20 cellular contexts compared by ENCODE assay signal in genomic region chr7:18903676-18904075, GRCh38.
A peak's percentile ranks its signal among the peaks of the same experiment; 100 is the strongest.
DNase-seq lines count a peak whose midpoint lies in the region; ATAC-seq and TF ChIP-seq lines count a peak whose summit lies in the region.
"Had no signal": no experiment of that assay in that cellular context is flagged by ENCODE, and none has a peak within 500 bp of the region (broad histone marks: within the 10 kb centered on the region; RNA-seq: fewer than 3 reads in every experiment).

No MANE protein-coding gene starts in this region.

- H3F3A ChIP-seq in SK-N-SH (replicated peaks; ENCODE audit: insufficient read depth), result no peaks in the 10 kb centered on the region

- no peak overlapping the region for H3K4me3 Mint-ChIP-seq in naive thymus-derived CD4-positive, alpha-beta T cell

- H3K36me3 ChIP-seq in SK-N-SH (replicated peaks in 1 of 2; ENCODE audit: control insufficient read depth in 1 of 2, insufficient read depth in 2 of 2, low read length in 1 of 2) (no peaks in the 10 kb centered on the region), adipocyte (ENCODE audit: control insufficient read depth, insufficient read depth, low read length, severe bottlenecking) (no peaks in the 10 kb centered on the region), mesenchymal stem cell (ENCODE audit: control insufficient read depth in 1 of 2, insufficient read depth in 2 of 2, low read depth in 1 of 2, low read length in 2 of 2) (no peaks in the 10 kb centered on the region), suprapubic skin (no peaks in the 10 kb centered on the region)
- no peaks in the 10 kb centered on the region for H3K36me3 ChIP-seq in naive thymus-derived CD4-positive, alpha-beta T cell (ENCODE audit: control insufficient read depth in 2 of 3, insufficient read depth in 3 of 3, low read length in 3 of 3)

- TF ChIP-seq RAD21 in SK-N-SH (IDR thresholded peaks at IDR 0.05; ENCODE audit: low read length), result no peak

- H2BK120ac ChIP-seq in mesenchymal stem cell (ENCODE audit: low read depth, low read length), result no peak overlapping the region

- H3K14ac ChIP-seq in mesenchymal stem cell (ENCODE audit: low read length in 2 of 2), result no peak overlapping the region

- peaks cover 0 to 16% (median 4%) of the 10 kb centered on the region in 11 donors for H3K9me3 Mint-ChIP-seq in naive thymus-derived CD4-positive, alpha-beta T cell

- H3K27me3 ChIP-seq in SK-N-SH (ENCODE audit: insufficient read depth), result no peaks in the 10 kb centered on the region
- H3K27me3 ChIP-seq in adipocyte (replicated peaks; ENCODE audit: control insufficient read depth, insufficient read depth, low read length), result no peaks in the 10 kb centered on the region
- H3K27me3 ChIP-seq in mesenchymal stem cell (ENCODE audit: control insufficient read depth in 1 of 2, insufficient read depth in 1 of 2, low read length in 2 of 2), result no peaks in the 10 kb centered on the region
- no peaks in the 10 kb centered on the region for H3K27me3 ChIP-seq in suprapubic skin
- H3K27me3 ChIP-seq in naive thymus-derived CD4-positive, alpha-beta T cell (ENCODE audit: control insufficient read depth in 2 of 2, insufficient read depth in 2 of 2, low read length in 2 of 2), result no peaks in the 10 kb centered on the region

- no peaks in the 10 kb centered on the region for H3K79me2 ChIP-seq in SK-N-SH (ENCODE audit: insufficient read depth)

- H3K27me3 Mint-ChIP-seq in naive thymus-derived CD4-positive, alpha-beta T cell, result no peaks in the 10 kb centered on the region

- H4K91ac ChIP-seq in mesenchymal stem cell (ENCODE audit: low read length), result no peak overlapping the region

- TF ChIP-seq EP300 in SK-N-SH (IDR thresholded peaks at IDR 0.05; ENCODE audit: borderline replicate concordance in 1 of 2, low read depth in 1 of 2, low read length in 1 of 2) (no peak), suprapubic skin (IDR thresholded peaks at IDR 0.05) (no peak)

- H3K79me1 ChIP-seq in mesenchymal stem cell (replicated peaks; ENCODE audit: low read length, poor library complexity, severe bottlenecking), result no peaks in the 10 kb centered on the region

- no peak for DNase-seq in SK-N-SH
- no peak for DNase-seq in adipocyte (ENCODE audit: low read depth)
- no peak for DNase-seq in mesenchymal stem cell
- no peak for DNase-seq in suprapubic skin (ENCODE audit: low spot score in 2 of 2)
- DNase-seq in KBM-7, result no peak
- no peak for DNase-seq in naive thymus-derived CD4-positive, alpha-beta T cell
- DNase-seq: Calu3, DND-41, IMR-90, MM.1S, NCI-H1694, NCI-H2029 treated with DMSO at 0.1 percent for 48 hours, NCI-H2227 treated with DMSO at 0.1 percent for 48 hours, NCI-H510A treated with DMSO at 0.1 percent for 48 hours, NCI-H774 had no signal

- H3K4me1 ChIP-seq in SK-N-SH (ENCODE audit: control insufficient read depth in 1 of 2, insufficient read depth in 2 of 2, low read depth in 1 of 2, low read length in 1 of 2) (peaks cover 0 to 19% of the 10 kb centered on the region in 2 experiments; a peak in 2 of 4 replicates), adipocyte (ENCODE audit: control insufficient read depth, insufficient read depth, low read length) (peaks cover 42% of the 10 kb centered on the region), mesenchymal stem cell (ENCODE audit: control insufficient read depth, insufficient read depth, low read depth, low read length) (no peaks in the 10 kb centered on the region), suprapubic skin (peaks cover 15% of the 10 kb centered on the region)
- H3K4me1 ChIP-seq in naive thymus-derived CD4-positive, alpha-beta T cell (ENCODE audit: control insufficient read depth in 2 of 2, insufficient read depth in 2 of 2, low read length in 2 of 2), result no peaks in the 10 kb centered on the region

- H3K4me1 Mint-ChIP-seq in naive thymus-derived CD4-positive, alpha-beta T cell, result no peaks in the 10 kb centered on the region

- intact Hi-C loops in naive thymus-derived CD4-positive, alpha-beta T cell (cut with micrococcal nuclease), result no loop called here

- H2BK5ac ChIP-seq in mesenchymal stem cell (ENCODE audit: low read depth, low read length, poor library complexity, severe bottlenecking), result no peak overlapping the region

- H3K4me2 ChIP-seq in SK-N-SH, result no peak overlapping the region
- no peak overlapping the region for H3K4me2 ChIP-seq in mesenchymal stem cell (ENCODE audit: low read length, poor library complexity, severe bottlenecking)
- H3K4me2 ChIP-seq: KMS-11 had no signal

- WGBS in SK-N-SH (ENCODE audit: low lambda C conversion rate), result 81% methylated on average over 4 of the region's 4 CpGs
- WGBS in mesenchymal stem cell, result 66% methylated on average over 2 of the region's 4 CpGs
- 58% methylated on average over 4 of the region's 4 CpGs for WGBS in suprapubic skin

- CTCF ChIA-PET in SK-N-SH (lab: Yijun Ruan, JAX), result interaction anchor here (0.6 to 0.9 kb wide), 2 partner anchors 13 kb away, joined by 3 read pairs; no protein-coding TSS in a partner anchor
- CTCF ChIA-PET in naive thymus-derived CD4-positive, alpha-beta T cell (lab: Charles Lee), result no interaction called here

- H3K36me3 Mint-ChIP-seq in naive thymus-derived CD4-positive, alpha-beta T cell, result no peaks in the 10 kb centered on the region

- TF ChIP-seq POLR2A in suprapubic skin (IDR thresholded peaks at IDR 0.05), result no peak

- H2AK5ac ChIP-seq in mesenchymal stem cell (ENCODE audit: low read length, severe bottlenecking), result no peak overlapping the region

- in situ Hi-C loops in KBM-7 (cut with MboI; ENCODE audit: low pct_unique_long_range_greater_than_20kb, low sequenced_read_pairs), result no loop called here

- H3K9me2 ChIP-seq in SK-N-SH, result no peaks in the 10 kb centered on the region

- H3K9me3 ChIP-seq in SK-N-SH (no peaks in the 10 kb centered on the region; the same call in 1 of the 2 replicates), adipocyte (ENCODE audit: control insufficient read depth, low read length) (no peaks in the 10 kb centered on the region), mesenchymal stem cell (ENCODE audit: control insufficient read depth, low read length) (no peaks in the 10 kb centered on the region), suprapubic skin (no peaks in the 10 kb centered on the region)
- no peaks in the 10 kb centered on the region for H3K9me3 ChIP-seq in naive thymus-derived CD4-positive, alpha-beta T cell (ENCODE audit: control insufficient read depth in 2 of 3, low read length in 3 of 3)

- no peak overlapping the region for H3K27ac Mint-ChIP-seq in naive thymus-derived CD4-positive, alpha-beta T cell

- H3K4ac ChIP-seq in mesenchymal stem cell (ENCODE audit: low read depth in 1 of 2, low read length in 2 of 2), result no peak overlapping the region

- H3K4me3 ChIP-seq in SK-N-SH (ENCODE audit: low read depth in 2 of 2, low read length in 1 of 2) (no peak overlapping the region), adipocyte (ENCODE audit: low read length) (peak overlapping the region; percentile 33), mesenchymal stem cell (ENCODE audit: insufficient read depth in 1 of 2, low read depth in 1 of 2, low read length in 2 of 2) (peak overlapping the region in 1 of 2 experiments; percentile 5), suprapubic skin (no peak overlapping the region)
- H3K4me3 ChIP-seq in naive thymus-derived CD4-positive, alpha-beta T cell (ENCODE audit: low read length), result no peak overlapping the region

- H4K20me1 ChIP-seq in SK-N-SH (ENCODE audit: insufficient read depth), result no peaks in the 10 kb centered on the region

- no peak overlapping the region for H2BK15ac ChIP-seq in mesenchymal stem cell (ENCODE audit: low read depth, poor library complexity, severe bottlenecking)

- peak overlapping the region in 1 of 2 experiments; percentile 60; a peak in 2 of 4 replicates for H3K27ac ChIP-seq in SK-N-SH (ENCODE audit: low read depth in 2 of 2, low read length in 1 of 2)
- no peak overlapping the region for H3K27ac ChIP-seq in mesenchymal stem cell (ENCODE audit: low read length, poor library complexity, severe bottlenecking)
- peak overlapping the region; percentile 14 for H3K27ac ChIP-seq in suprapubic skin
- H3K27ac ChIP-seq in naive thymus-derived CD4-positive, alpha-beta T cell (ENCODE audit: low read depth, low read length), result no peak overlapping the region
- H3K27ac ChIP-seq: 22Rv1, KMS-11 had no signal

- H3K9ac ChIP-seq in SK-N-SH (no peak overlapping the region), adipocyte (ENCODE audit: low read length) (peak overlapping the region; percentile 11), mesenchymal stem cell (ENCODE audit: low read length) (peak overlapping the region; percentile 5)
- H3K9ac ChIP-seq: KMS-11 had no signal

- no peak overlapping the region for H4K8ac ChIP-seq in mesenchymal stem cell (ENCODE audit: low read length)

- H3K18ac ChIP-seq in mesenchymal stem cell (ENCODE audit: low read depth in 1 of 2, low read length in 2 of 2), result no peak overlapping the region

- H2AFZ ChIP-seq in SK-N-SH (ENCODE audit: low read depth), result no peak overlapping the region
- no peak overlapping the region for H2AFZ ChIP-seq in mesenchymal stem cell (ENCODE audit: low read depth, low read length)

- ATAC-seq in SK-N-SH treated with all-trans-retinoic acid at 6 μM for 48 hours (no peak), GM19351 (IDR thresholded peaks at IDR 0.05; ENCODE audit: unreplicated experiment) (no peak)
- no peak for ATAC-seq in naive thymus-derived CD4-positive, alpha-beta T cell
- ATAC-seq: HCT116 had no signal

- TF ChIP-seq CTCF in SK-N-SH (IDR thresholded peaks at IDR 0.05) (no peak), suprapubic skin (IDR thresholded peaks at IDR 0.05) (no peak)

- POLR2A ChIA-PET in SK-N-SH (lab: Yijun Ruan, JAX), result no interaction called here
- POLR2A ChIA-PET in naive thymus-derived CD4-positive, alpha-beta T cell (lab: Charles Lee), result no interaction called here

- H2BK12ac ChIP-seq in mesenchymal stem cell (ENCODE audit: low read length in 2 of 2), result no peak overlapping the region

- no peak overlapping the region for H3K23ac ChIP-seq in mesenchymal stem cell (ENCODE audit: low read length in 2 of 2)

TF ChIP-seq in SK-N-SH, 30 proteins besides CTCF, POLR2A, EP300 and RAD21:
- TF ChIP-seq USF1 (IDR thresholded peaks at IDR 0.05; ENCODE audit: borderline replicate concordance, low read depth) (no peak), FOSL2 (IDR thresholded peaks at IDR 0.05; ENCODE audit: borderline replicate concordance, low read depth) (no peak), NRF1 (IDR thresholded peaks at IDR 0.05; ENCODE audit: low read depth, low read length) (no peak), RFX5 (IDR thresholded peaks at IDR 0.05; ENCODE audit: low read length) (no peak)
TF ChIP-seq in SK-N-SH: peak in this region for 0.
